ENCODE assay signal across 14 cellular contexts in the genomic region with DNA sequence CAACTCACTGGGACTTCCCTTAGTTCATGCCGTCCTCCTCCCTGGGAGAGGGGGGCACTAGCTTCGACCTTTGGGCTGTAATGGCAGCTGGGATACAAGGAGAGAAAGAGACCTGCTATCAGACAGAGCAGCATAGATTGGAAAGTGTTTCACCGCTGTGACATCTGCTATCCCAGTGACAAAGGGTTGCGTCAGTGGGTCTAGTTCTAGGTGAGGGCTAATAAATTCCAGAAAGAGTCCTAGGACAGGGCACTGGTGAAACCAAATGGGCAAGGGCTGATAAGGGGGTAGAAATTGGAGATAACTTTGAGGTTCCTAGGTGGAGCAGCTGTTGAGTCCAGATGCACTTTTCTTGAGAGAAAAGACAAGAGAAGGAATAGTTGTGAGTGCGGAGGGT.
DNase-seq lines count a peak whose midpoint lies in the region; ATAC-seq and TF ChIP-seq lines count a peak whose summit lies in the region.
"Had no signal": no experiment of that assay in that cellular context is flagged by ENCODE, and none has a peak within 500 bp of the region (broad histone marks: within the 10 kb centered on the region; RNA-seq: fewer than 3 reads in every experiment).

No MANE protein-coding gene starts in this region.

- intact Hi-C loops in Caco-2 (cut with micrococcal nuclease; ENCODE audit: unreplicated experiment) = loop anchor here (5.0 kb wide), 1 partner anchor 60 kb away; a partner anchor contains a TSS

- POLR2A ChIA-PET in Caco-2 (lab: Charles Lee) = no interaction called here

- no peak overlapping the region for H3K27ac ChIP-seq in CD4-positive, CD25-positive, alpha-beta regulatory T cell (ENCODE audit: insufficient read depth, low read length, poor library complexity, severe bottlenecking)
- peak overlapping the region; percentile 92 for H3K27ac ChIP-seq in smooth muscle cell (ENCODE audit: low read depth)
- H3K27ac ChIP-seq: A549, C4-2B had no signal

- ATAC-seq in CD4-positive, CD25-positive, alpha-beta regulatory T cell (ENCODE audit: low read depth in 2 of 2) = no peak

- peaks cover 7% of the 10 kb centered on the region for H3F3A ChIP-seq in smooth muscle cell (ENCODE audit: low read depth)

- H3K9me3 ChIP-seq in CD4-positive, CD25-positive, alpha-beta regulatory T cell (ENCODE audit: control insufficient read depth in 2 of 2, low read length in 2 of 2) = no peaks in the 10 kb centered on the region
- no peaks in the 10 kb centered on the region for H3K9me3 ChIP-seq in Caco-2
- H3K9me3 ChIP-seq in smooth muscle cell (replicated peaks; ENCODE audit: low read depth) = no peaks in the 10 kb centered on the region
- H3K9me3 ChIP-seq: A549, BE2C had no signal

- DNase-seq in CD4-positive, CD25-positive, alpha-beta regulatory T cell = no peak
- DNase-seq in Caco-2 (peak; percentile 29 to 37), islet precursor cell (peak; percentile 60), smooth muscle cell (lab: John Stamatoyannopoulos, UW; ENCODE audit: unreplicated experiment) (no peak), occipital lobe (lab: John Stamatoyannopoulos, UW) (no peak), NCI-H524 treated with DMSO at 0.1 percent for 48 hours (lab: John Stamatoyannopoulos, UW) (no peak)
- no peak for DNase-seq in stimulated activated CD4-positive, alpha-beta T cell treated with anti-CD3 and anti-CD28 coated beads, Interleukin-4, amount 100 ng/mL, for 24 hours
- DNase-seq: BE2C; CD8-positive, alpha-beta memory T cell; DMS53; HCEC 1CT; HFFc6 had no signal

- peaks cover 6% of the 10 kb centered on the region for H3K4me1 ChIP-seq in CD4-positive, CD25-positive, alpha-beta regulatory T cell (ENCODE audit: control insufficient read depth, insufficient read depth, low read length, poor library complexity, severe bottlenecking)
- peaks cover 20% of the 10 kb centered on the region for H3K4me1 ChIP-seq in Caco-2
- peaks cover 5% of the 10 kb centered on the region for H3K4me1 ChIP-seq in smooth muscle cell (ENCODE audit: low read depth)

- no peak overlapping the region for H3K4me3 ChIP-seq in CD4-positive, CD25-positive, alpha-beta regulatory T cell (ENCODE audit: low read depth, low read length)
- H3K4me3 ChIP-seq in Caco-2 (ENCODE audit: low read depth, low read length) (no peak overlapping the region), smooth muscle cell (no peak overlapping the region)
- H3K4me3 ChIP-seq: A549 had no signal

- no peaks in the 10 kb centered on the region for H3K9me3 Mint-ChIP-seq in CD4-positive, CD25-positive, alpha-beta regulatory T cell
- H3K9me3 Mint-ChIP-seq in Caco-2 (ENCODE audit: unreplicated experiment) = no peaks in the 10 kb centered on the region
- H3K9me3 Mint-ChIP-seq: CD8-positive, alpha-beta memory T cell; HFFc6 had no signal

- no TSS peak for BruUV-seq in Caco-2 (replicated peaks; lab: Mats Ljungman, UMichigan)

- no peak overlapping the region for H3K4me2 ChIP-seq in smooth muscle cell
- H3K4me2 ChIP-seq: A549 had no signal

- no peaks in the 10 kb centered on the region for H3K36me3 ChIP-seq in CD4-positive, CD25-positive, alpha-beta regulatory T cell (ENCODE audit: control insufficient read depth, insufficient read depth, low read length)
- no peaks in the 10 kb centered on the region for H3K36me3 ChIP-seq in Caco-2 (ENCODE audit: control insufficient read depth, insufficient read depth, low read length)
- no peaks in the 10 kb centered on the region for H3K36me3 ChIP-seq in smooth muscle cell (ENCODE audit: low read depth)
- H3K36me3 ChIP-seq: BE2C had no signal

- peaks cover 35% of the 10 kb centered on the region for H3K27me3 Mint-ChIP-seq in CD4-positive, CD25-positive, alpha-beta regulatory T cell
- H3K27me3 Mint-ChIP-seq in Caco-2 (ENCODE audit: insufficient read depth, unreplicated experiment) = no peaks in the 10 kb centered on the region

- 80% methylated on average over 5 of the region's 5 CpGs for WGBS in smooth muscle cell (ENCODE audit: low lambda C conversion rate)

- H3K27ac Mint-ChIP-seq in CD4-positive, CD25-positive, alpha-beta regulatory T cell = peak overlapping the region in 2 of 3 donors; percentile 52 to 57
- peak overlapping the region; percentile 4 for H3K27ac Mint-ChIP-seq in Caco-2 (ENCODE audit: unreplicated experiment)
- H3K27ac Mint-ChIP-seq: HFFc6 had no signal

- TF ChIP-seq CTCF in Caco-2 (IDR thresholded peaks at IDR 0.05; ENCODE audit: insufficient read depth in 1 of 2, low read depth in 1 of 2, low read length in 1 of 2, severe bottlenecking in 1 of 2, unreplicated experiment in 1 of 2) = no peak
- no peak for TF ChIP-seq CTCF in smooth muscle cell (IDR thresholded peaks at IDR 0.05; ENCODE audit: borderline replicate concordance, insufficient read depth, poor library complexity, severe bottlenecking)

- peaks cover 20 to 80% (median 35%) of the 10 kb centered on the region in 4 donors for H3K4me1 Mint-ChIP-seq in CD4-positive, CD25-positive, alpha-beta regulatory T cell
- H3K4me1 Mint-ChIP-seq in Caco-2 (ENCODE audit: low read depth, unreplicated experiment) = peaks cover 50% of the 10 kb centered on the region

- CTCF ChIA-PET in Caco-2 (lab: Charles Lee) = no interaction called here

- no peak overlapping the region for H2AFZ ChIP-seq in smooth muscle cell (ENCODE audit: low read depth)

- peaks cover 5% of the 10 kb centered on the region for H3K79me2 ChIP-seq in smooth muscle cell (ENCODE audit: low read depth)

- H3K9ac ChIP-seq in smooth muscle cell (ENCODE audit: low read depth) = no peak overlapping the region

- no peaks in the 10 kb centered on the region for H4K20me1 ChIP-seq in smooth muscle cell (ENCODE audit: low read depth)

- H3K36me3 Mint-ChIP-seq in CD4-positive, CD25-positive, alpha-beta regulatory T cell = peaks cover 2% of the 10 kb centered on the region
- peaks cover 22% of the 10 kb centered on the region for H3K36me3 Mint-ChIP-seq in Caco-2 (ENCODE audit: insufficient read depth, unreplicated experiment)

- no peaks in the 10 kb centered on the region for H3K27me3 ChIP-seq in CD4-positive, CD25-positive, alpha-beta regulatory T cell (ENCODE audit: control insufficient read depth, insufficient read depth, low read length)
- no peaks in the 10 kb centered on the region for H3K27me3 ChIP-seq in Caco-2 (replicated peaks; ENCODE audit: control insufficient read depth, insufficient read depth, low read length)
- no peaks in the 10 kb centered on the region for H3K27me3 ChIP-seq in smooth muscle cell (ENCODE audit: low read depth)
- H3K27me3 ChIP-seq: BE2C had no signal

- H3K4me3 Mint-ChIP-seq in CD4-positive, CD25-positive, alpha-beta regulatory T cell = peak overlapping the region in 1 of 4 donors; percentile 34
- H3K4me3 Mint-ChIP-seq in Caco-2 (ENCODE audit: unreplicated experiment) = no peak overlapping the region
- H3K4me3 Mint-ChIP-seq: HFFc6 had no signal

Comparison
In these comparisons a context has a peak if more than half of its experiments do, and no peak if none do; other contexts are left out.
1. DNase-seq: peak in Caco-2 (2 of 2) and islet precursor cell (single experiment); none in CD4-positive, CD25-positive, alpha-beta regulatory T cell (0 of 3), smooth muscle cell (single experiment), occipital lobe (single experiment), stimulated activated CD4-positive, alpha-beta T cell treated with anti-CD3 and anti-CD28 coated beads, Interleukin-4, amount 100 ng/mL, for 24 hours (single experiment) and NCI-H524 treated with DMSO at 0.1 percent for 48 hours (single experiment).